In the genomic region with DNA sequence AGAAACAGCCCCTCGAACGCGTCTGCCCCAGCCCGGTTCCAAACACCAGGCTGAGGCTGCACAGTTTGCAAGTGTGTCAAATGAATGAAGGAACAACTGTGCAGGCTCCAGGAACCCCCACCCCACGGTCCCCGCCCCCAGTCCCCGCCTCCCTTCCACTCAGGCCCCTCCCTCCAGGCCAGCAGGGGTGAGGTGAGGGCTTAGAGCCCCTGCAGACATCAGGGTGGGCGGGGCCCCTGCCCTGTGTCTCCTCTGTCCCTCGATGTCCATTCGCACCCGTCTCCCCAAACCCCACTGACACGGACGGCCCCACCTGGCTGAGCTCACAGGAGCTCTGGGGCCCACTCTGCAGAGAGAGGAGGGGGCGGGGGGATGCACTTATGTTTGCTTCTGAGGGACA, we compare ENCODE assay signal across 29 cellular contexts. TPM values are rescaled to one million over a fixed set of nuclear protein-coding genes. Genes with fewer than 3 reads are reported as not detected.
"Had no signal": no experiment of that assay in that cellular context is flagged by ENCODE, and none has a peak within 500 bp of the region (broad histone marks: within the 10 kb centered on the region; RNA-seq: fewer than 3 reads in every experiment).

No MANE protein-coding gene starts in this region.

- H3K9me3 ChIP-seq: neutrophil, pancreas, psoas muscle, spleen, suprapubic skin, testis, tibial artery, transverse colon, upper lobe of right lung, uterus had no signal

- H3K36me3 ChIP-seq: neural progenitor cell, pancreas, suprapubic skin, tibial artery, transverse colon, upper lobe of right lung, uterus had no signal

- H3K27ac ChIP-seq: neural progenitor cell, neutrophil, pancreas, psoas muscle, spleen, suprapubic skin, testis, tibial artery, transverse colon, upper lobe of right lung, uterus had no signal

- DNase-seq: naive thymus-derived CD4-positive, alpha-beta T cell; natural killer cell; nucleus accumbens; pancreas; posterior cingulate gyrus; psoas muscle; right cardiac atrium; spleen; stimulated activated CD4-positive, alpha-beta T cell treated with anti-CD3 and anti-CD28 coated beads, Interleukin-12 subunit alpha, Interleukin-12 subunit beta, amount 100 ng/mL, for 4 hours; stimulated activated CD4-positive, alpha-beta T cell treated with anti-CD3 and anti-CD28 coated beads, Interleukin-1b, Interleukin-23, amount 100 ng/mL, for 48 hours; stimulated activated CD4-positive, alpha-beta T cell treated with anti-CD3 and anti-CD28 coated beads, Interleukin-4, amount 100 ng/mL, for 1 hour; stimulated activated CD4-positive, alpha-beta T cell treated with anti-CD3 and anti-CD28 coated beads, Interleukin-4, amount 100 ng/mL, for 4 hours; stimulated activated CD8-positive, alpha-beta memory T cell treated with anti-CD3 and anti-CD28 coated beads, Interleukin-4, amount 100 ng/mL, for 48 hours; stimulated activated naive CD4-positive, alpha-beta T cell; stimulated activated naive CD8-positive, alpha-beta T cell treated with anti-CD3 and anti-CD28 coated beads, Interleukin-15, amount 100 ng/mL, for 72 hours; stimulated activated naive CD8-positive, alpha-beta T cell treated with anti-CD3 and anti-CD28 coated beads, Interleukin-15, Interleukin-2, amounts not matched to agents 100 U/mL and 50 U/mL, for 24 hours; substantia nigra; testis; tibial artery; transverse colon; upper lobe of right lung; uterus had no signal

- ATAC-seq: naive thymus-derived CD4-positive, alpha-beta T cell; natural killer cell; pancreas; psoas muscle; right cardiac atrium; sciatic nerve; stimulated activated memory B cell treated with anti-CD40 and anti-IgM and Interleukin-4, amounts not matched to agents 10 μg/mL and 1 μg/mL and 100 μg/mL, for 72 hours; stimulated activated naive CD8-positive, alpha-beta T cell treated with anti-CD3 and anti-CD28 coated beads, Interleukin-15, amount 100 ng/mL, for 72 hours; stimulated activated naive CD8-positive, alpha-beta T cell treated with anti-CD3 and anti-CD28 coated beads, Interleukin-15, Interleukin-2, amounts not matched to agents 100 U/mL and 50 U/mL, for 24 hours; upper lobe of right lung had no signal

- H3K4me3 ChIP-seq: neural progenitor cell, pancreas, psoas muscle, skin epidermis, smooth muscle cell, spleen, suprapubic skin, testis, tibial artery, transverse colon, upper lobe of right lung, uterus had no signal

- H3K4me1 ChIP-seq: pancreas, psoas muscle, testis had no signal

- H3K27me3 ChIP-seq: pancreas, testis, upper lobe of right lung, uterus had no signal

RNA-seq across cellular contexts. Expression of a gene that starts 43.3 kb away (rescaled TPM):
- total RNA-seq: natural killer cell had no signal
